In genomic region chr2:169478745-169479256, GRCh38 we compare ENCODE assay signal across 8 cellular contexts. TPM values are rescaled to one million over a fixed set of nuclear protein-coding genes. Genes with fewer than 3 reads are reported as not detected.
DNase-seq lines count a peak whose midpoint lies in the region; ATAC-seq and TF ChIP-seq lines count a peak whose summit lies in the region.

No MANE protein-coding gene starts in this region.

- H3K27ac ChIP-seq in ascending aorta (peak overlapping the region; percentile 35 to 76), right lobe of liver (peak overlapping the region; percentile 22 to 70 (median 26)), thyroid gland (peak overlapping the region; percentile 50 to 75 (median 54))

- H3K4me3 Mint-ChIP-seq in activated CD4-positive, alpha-beta T cell treated with anti-CD3 and anti-CD28 coated beads, Interleukin-2, amount 10 ng/mL, durations not matched to agents 7 days and 5 days = peak overlapping the region; percentile 84

- H3K9me3 ChIP-seq in ascending aorta = no peaks in the 10 kb centered on the region
- H3K9me3 ChIP-seq in right lobe of liver = no peaks in the 10 kb centered on the region
- H3K9me3 ChIP-seq in thyroid gland = no peaks in the 10 kb centered on the region

- no peaks in the 10 kb centered on the region for H3K36me3 Mint-ChIP-seq in activated CD4-positive, alpha-beta T cell treated with anti-CD3 and anti-CD28 coated beads, Interleukin-2, amount 10 ng/mL, durations not matched to agents 7 days and 5 days (ENCODE audit: low read depth)

- TF ChIP-seq POLR2A in right lobe of liver (IDR thresholded peaks at IDR 0.05) (no peak), thyroid gland (IDR thresholded peaks at IDR 0.05) (no peak)

- H3K27me3 Mint-ChIP-seq in activated CD4-positive, alpha-beta T cell treated with anti-CD3 and anti-CD28 coated beads, Interleukin-2, amount 10 ng/mL, durations not matched to agents 7 days and 5 days = no peaks in the 10 kb centered on the region

- H3K4me1 ChIP-seq in ascending aorta (peaks cover 0 to 5% of the 10 kb centered on the region in 2 donors), right lobe of liver (peaks cover 0 to 4% (median 0%) of the 10 kb centered on the region in 4 donors), thyroid gland (peaks cover 0 to 3% of the 10 kb centered on the region in 2 donors)

- H3K4me3 ChIP-seq in ascending aorta = peak overlapping the region; percentile 67 to 83
- peak overlapping the region; percentile 76 to 84 (median 79) for H3K4me3 ChIP-seq in right lobe of liver
- H3K4me3 ChIP-seq in thyroid gland (replicated peaks in 1 of 3) = peak overlapping the region; percentile 64 to 85 (median 64)

- ATAC-seq in right lobe of liver (no peak), HG03097 (IDR thresholded peaks at IDR 0.05; ENCODE audit: low FRiP score, unreplicated experiment) (no peak)

- H3K27me3 ChIP-seq in ascending aorta (no peaks in the 10 kb centered on the region), right lobe of liver (no peaks in the 10 kb centered on the region), thyroid gland (no peaks in the 10 kb centered on the region)

- H3K36me3 ChIP-seq in ascending aorta (peaks cover 0 to 7% of the 10 kb centered on the region in 2 donors), right lobe of liver (no peaks in the 10 kb centered on the region), thyroid gland (peaks cover 0 to 5% of the 10 kb centered on the region in 2 donors)

- no peaks in the 10 kb centered on the region for H3K9me3 Mint-ChIP-seq in activated CD4-positive, alpha-beta T cell treated with anti-CD3 and anti-CD28 coated beads, Interleukin-2, amount 10 ng/mL, durations not matched to agents 7 days and 5 days

- CTCF ChIA-PET in activated CD4-positive, alpha-beta T cell treated with anti-CD3 and anti-CD28 coated beads, Interleukin-2, amount 10 ng/mL, durations not matched to agents 7 days and 5 days (lab: Charles Lee) = interaction anchor here (0.9 to 1.8 kb wide), 5 partner anchors 9 to 23 kb away, joined by 3 to 10 read pairs (median 3); no protein-coding TSS in a partner anchor

- POLR2A ChIA-PET in activated CD4-positive, alpha-beta T cell treated with anti-CD3 and anti-CD28 coated beads, Interleukin-2, amount 10 ng/mL, durations not matched to agents 7 days and 5 days (lab: Charles Lee) = no interaction called here

- TF ChIP-seq CTCF in ascending aorta (IDR thresholded peaks at IDR 0.05) (no peak), right lobe of liver (IDR thresholded peaks at IDR 0.05) (no peak), thyroid gland (IDR thresholded peaks at IDR 0.05) (no peak)

- intact Hi-C loops in ascending aorta (cut with DNase I) (loop anchor here (5.0 kb wide), 1 partner anchor 104 kb away; the partner anchor contains the start of gene PPIG), right lobe of liver (cut with DNase I) (no loop called here), thyroid gland (cut with DNase I) (no loop called here)

- peaks cover 18% of the 10 kb centered on the region for H3K4me1 Mint-ChIP-seq in activated CD4-positive, alpha-beta T cell treated with anti-CD3 and anti-CD28 coated beads, Interleukin-2, amount 10 ng/mL, durations not matched to agents 7 days and 5 days

- H3K27ac Mint-ChIP-seq in activated CD4-positive, alpha-beta T cell treated with anti-CD3 and anti-CD28 coated beads, Interleukin-2, amount 10 ng/mL, durations not matched to agents 7 days and 5 days = peak overlapping the region; percentile 65

- no peak for DNase-seq in activated CD4-positive, alpha-beta T cell treated with anti-CD3 and anti-CD28 coated beads, Interleukin-2, amount 10 ng/mL, durations not matched to agents 7 days and 5 days
- DNase-seq in activated CD4-positive, alpha-beta T cell treated with anti-CD3 and anti-CD28 coated beads for 1 hour = no peak
- DNase-seq in ascending aorta (ENCODE audit: low spot score in 2 of 2) = no peak
- DNase-seq in right lobe of liver = no peak
- peak in 1 of 2 donors; percentile 9 for DNase-seq in thyroid gland
- no peak for DNase-seq in stimulated activated CD4-positive, alpha-beta T cell treated with anti-CD3 and anti-CD28 coated beads, Interleukin-12 subunit alpha, Interleukin-12 subunit beta, amount 100 ng/mL, for 4 hours
- DNase-seq in NCI-H774 (lab: John Stamatoyannopoulos, UW) = no peak

- WGBS in right lobe of liver (ENCODE audit: insufficient coverage, low coverage, low lambda C conversion rate, missing lambda C conversion rate) = 63% methylated on average over 11 of the region's 14 CpGs
- 78 to 80% methylated on average over 14 of the region's 14 CpGs for WGBS in thyroid gland, 2 donors

RNA-seq across cellular contexts. Expression of gene BBS5, which starts 0.5 kb away (rescaled TPM):
- 1 to 10 TPM; 1.3 to 1.4 TPM for total RNA-seq in activated CD4-positive, alpha-beta T cell treated with anti-CD3 and anti-CD28 coated beads, Interleukin-2, amount 10 ng/mL, durations not matched to agents 7 days and 5 days
- total RNA-seq in ascending aorta (1.5 TPM), right lobe of liver (1 to 10 TPM; 1.7 to 3.5 (median 2.3) TPM), thyroid gland (10 to 100 TPM; 10.5 to 20.7 (median 17.5) TPM)

RNA-seq across cellular contexts. Expression of gene KLHL41, which starts 30.7 kb away (rescaled TPM):
- total RNA-seq in activated CD4-positive, alpha-beta T cell treated with anti-CD3 and anti-CD28 coated beads, Interleukin-2, amount 10 ng/mL, durations not matched to agents 7 days and 5 days = under 1 TPM in 1 of 2 experiments, not detected in 1; 0.08 TPM
- total RNA-seq in ascending aorta (0.21 TPM), right lobe of liver (1 to 10 TPM in 1 of 6 experiments, under 1 TPM in 5; 0.22 to 3.7 (median 0.30) TPM), thyroid gland (1 to 10 TPM; 1.9 to 4.9 (median 2.7) TPM)
